In the genomic region with DNA sequence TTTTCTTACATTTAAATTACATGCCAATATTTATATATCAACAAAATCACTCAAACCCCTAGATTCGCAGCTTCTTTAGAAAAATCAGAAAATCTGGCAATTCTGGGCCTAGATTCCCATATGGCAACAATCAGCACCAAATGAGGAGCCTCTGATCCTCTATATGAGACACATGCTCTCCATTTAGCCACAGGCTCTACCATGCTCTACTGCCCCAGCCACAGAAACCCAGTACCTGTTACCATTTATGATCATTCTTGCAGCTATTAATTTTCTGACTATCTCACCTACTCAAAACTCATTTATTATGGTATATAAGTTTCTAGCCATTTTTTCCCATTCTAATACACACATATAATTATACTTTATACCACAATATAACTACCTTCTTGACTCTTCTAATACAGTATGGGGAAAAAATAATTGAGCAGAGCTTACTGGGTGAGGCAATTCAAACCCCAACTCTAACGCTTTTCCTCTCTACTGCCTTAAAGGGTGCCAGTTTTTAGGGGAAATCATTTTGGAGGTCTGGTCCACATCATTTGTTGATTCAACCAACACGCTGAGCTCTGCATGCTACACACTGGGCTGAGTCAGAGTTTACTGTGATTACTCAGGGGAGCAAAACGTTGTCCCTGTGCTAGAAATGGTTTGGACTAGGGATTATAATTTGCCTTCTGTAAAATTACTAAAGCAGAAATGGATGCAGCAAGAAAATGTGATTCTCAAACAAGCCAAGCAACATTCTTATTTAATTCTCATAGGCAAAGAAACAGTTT, we compare ENCODE assay signal across 9 cellular contexts. TPM values are rescaled to one million over a fixed set of nuclear protein-coding genes. Genes with fewer than 3 reads are reported as not detected.
DNase-seq lines count a peak whose midpoint lies in the region; ATAC-seq, FAIRE-seq and TF ChIP-seq lines count a peak whose summit lies in the region.
"Had no signal": no experiment of that assay in that cellular context is flagged by ENCODE, and none has a peak within 500 bp of the region (broad histone marks: within the 10 kb centered on the region; RNA-seq: fewer than 3 reads in every experiment).

No MANE protein-coding gene starts in this region.

- peak overlapping the region; percentile 19 for H3K4me3 Mint-ChIP-seq in type B pancreatic cell

- CTCF ChIA-PET in HEK293 (lab: Yijun Ruan, JAX), result interaction anchor here (0.6 to 2.9 kb wide), 3 partner anchors 9 to 36 kb away, joined by 3 to 9 read pairs (median 8); no protein-coding TSS in a partner anchor

- H3K27ac Mint-ChIP-seq in type B pancreatic cell, result peak overlapping the region; percentile 40
- no peak overlapping the region for H3K27ac Mint-ChIP-seq in activated naive CD4-positive, alpha-beta T cell treated with anti-CD3 and anti-CD28 coated beads, Interleukin-2, amount 50 U/mL, for 72 hours

- H3K27me3 Mint-ChIP-seq in type B pancreatic cell, result no peaks in the 10 kb centered on the region

- H3K27ac ChIP-seq in HEK293 (ENCODE audit: extremely low read depth, low read depth, low read length), result no peak overlapping the region
- peak overlapping the region; percentile 47 for H3K27ac ChIP-seq in keratinocyte (ENCODE audit: control insufficient read depth, insufficient read depth, low read length)
- H3K27ac ChIP-seq in substantia nigra (ENCODE audit: low read depth, low read length, poor library complexity, severe bottlenecking), result no peak overlapping the region

- H3K9me1 ChIP-seq in keratinocyte (ENCODE audit: control insufficient read depth, extremely low read depth, insufficient read depth, low read length), result peaks cover 4% of the 10 kb centered on the region

- POLR2A ChIA-PET in HEK293 (lab: Yijun Ruan, JAX), result no interaction called here

- FAIRE-seq in keratinocyte (lab: Jason Lieb, UNC), result peak; percentile 74

- H2AFZ ChIP-seq in keratinocyte (ENCODE audit: control insufficient read depth, low read length), result no peak overlapping the region

- H3K9me3 ChIP-seq in HEK293 (ENCODE audit: control insufficient read depth, insufficient read depth, low read depth, low read length), result no peaks in the 10 kb centered on the region
- no peaks in the 10 kb centered on the region for H3K9me3 ChIP-seq in keratinocyte (ENCODE audit: control insufficient read depth, low read depth, low read length)

- peaks cover 23% of the 10 kb centered on the region for H3K36me3 Mint-ChIP-seq in type B pancreatic cell
- H3K36me3 Mint-ChIP-seq in activated naive CD4-positive, alpha-beta T cell treated with anti-CD3 and anti-CD28 coated beads, Interleukin-2, amount 50 U/mL, for 72 hours, result no peaks in the 10 kb centered on the region

- peak; percentile 59 for DNase-seq in astrocyte of the hippocampus (ENCODE audit: low read depth, low spot score)
- DNase-seq in keratinocyte (ENCODE audit: low read depth, low spot score), result no peak
- no peak for DNase-seq in type B pancreatic cell (ENCODE audit: extremely low spot score, unreplicated experiment)
- no peak for DNase-seq in activated naive CD4-positive, alpha-beta T cell treated with anti-CD3 and anti-CD28 coated beads, Interleukin-2, amount 50 U/mL, for 72 hours (ENCODE audit: low spot score in 2 of 2)
- DNase-seq in globus pallidus (ENCODE audit: low spot score), result no peak
- DNase-seq in NCI-H2107 (lab: John Stamatoyannopoulos, UW), result no peak
- DNase-seq in substantia nigra (lab: John Stamatoyannopoulos, UW), result no peak
- DNase-seq: activated CD4-positive, alpha-beta T cell treated with anti-CD3 and anti-CD28 coated beads, Interleukin-2, amount 50 U/mL, for 1 hour had no signal

- TF ChIP-seq CTCF in HEK293 (tag by site-specific recombination; IDR thresholded peaks at IDR 0.05) (no peak), keratinocyte (optimal IDR thresholded peaks at IDR 0.05 in 1 of 3, IDR thresholded peaks at IDR 0.05 in 1 of 3, conservative IDR thresholded peaks at IDR 0.05 in 1 of 3; ENCODE audit: extremely low read depth in 1 of 3, insufficient read depth in 2 of 3, low read length in 3 of 3) (no peak), type B pancreatic cell (conservative IDR thresholded peaks at IDR 0.05) (no peak)

- H3K4me1 Mint-ChIP-seq in type B pancreatic cell (ENCODE audit: unreplicated experiment), result peaks cover 40% of the 10 kb centered on the region

- peak overlapping the region; percentile 3 for H3K4me2 ChIP-seq in keratinocyte (ENCODE audit: control insufficient read depth, extremely low read depth, insufficient read depth, low read depth, low read length)

- H3K36me3 ChIP-seq in HEK293 (ENCODE audit: control insufficient read depth in 2 of 2, insufficient read depth in 1 of 2, low read length in 2 of 2) (no peaks in the 10 kb centered on the region), keratinocyte (ENCODE audit: control insufficient read depth in 2 of 2, extremely low read depth in 1 of 2, insufficient read depth in 2 of 2, low read length in 2 of 2) (peaks cover 3 to 8% of the 10 kb centered on the region in 2 experiments)

- no peak overlapping the region for H3K9ac ChIP-seq in keratinocyte (ENCODE audit: control insufficient read depth, extremely low read depth, insufficient read depth, low read length)

- dilution Hi-C loops in keratinocyte (cut with MboI; ENCODE audit: extremely low pct_ligation_motif_present, low sequenced_read_pairs), result no loop called here

- peaks cover 88% of the 10 kb centered on the region for H3K79me2 ChIP-seq in keratinocyte (ENCODE audit: control insufficient read depth, insufficient read depth, low read length)

- no peaks in the 10 kb centered on the region for H3K9me3 Mint-ChIP-seq in type B pancreatic cell
- H3K9me3 Mint-ChIP-seq in activated naive CD4-positive, alpha-beta T cell treated with anti-CD3 and anti-CD28 coated beads, Interleukin-2, amount 50 U/mL, for 72 hours, result no peaks in the 10 kb centered on the region

- H3K4me1 ChIP-seq in HEK293 (ENCODE audit: control insufficient read depth, insufficient read depth, low read length) (peaks cover 4% of the 10 kb centered on the region; the same call in 1 of the 2 replicates), keratinocyte (ENCODE audit: control insufficient read depth, extremely low read depth, insufficient read depth, low read length) (peaks cover 78% of the 10 kb centered on the region)

- no peaks in the 10 kb centered on the region for H3K27me3 ChIP-seq in keratinocyte (ENCODE audit: control insufficient read depth, extremely low read depth, insufficient read depth, low read length)

- H4K20me1 ChIP-seq in keratinocyte (ENCODE audit: control insufficient read depth, extremely low read depth, insufficient read depth, low read length), result peaks cover 3% of the 10 kb centered on the region

- no peak overlapping the region for H3K4me3 ChIP-seq in HEK293 (ENCODE audit: low read depth, low read length)
- H3K4me3 ChIP-seq in keratinocyte (ENCODE audit: control insufficient read depth in 2 of 3, extremely low read depth in 1 of 3, insufficient read depth in 2 of 3, low read depth in 1 of 3, low read length in 3 of 3), result no peak overlapping the region

- no peak for ATAC-seq in activated naive CD4-positive, alpha-beta T cell treated with anti-CD3 and anti-CD28 coated beads, Interleukin-2, amount 50 U/mL, for 72 hours

TF ChIP-seq in HEK293, 187 proteins besides CTCF, POLR2A, EP300 and RAD21 (continues in another document):
- TF ChIP-seq PRDM10 (tag by site-specific recombination; IDR thresholded peaks at IDR 0.05) (peak; percentile 84), ZNF473 (tag by site-specific recombination; IDR thresholded peaks at IDR 0.05) (no peak), ELK4 (IDR thresholded peaks at IDR 0.05; ENCODE audit: borderline replicate concordance, low read depth, low read length) (no peak)

RNA-seq across cellular contexts. Expression of gene PDLIM1, which starts 11.6 kb away (rescaled TPM):
- 200 to 450 TPM (median 298 TPM) in 3 replicates for polyA plus RNA-seq in keratinocyte
- polyA plus RNA-seq in keratinocyte (2011; ENCODE audit: low read depth), result 152 TPM
- 550 and 564 TPM in 2 replicates for polyA plus RNA-seq in keratinocyte (2011; cell fraction: cytosol; rRNA removed)
- polyA plus RNA-seq in keratinocyte (2011; cell fraction: nucleus; rRNA removed), result 299 and 342 TPM in 2 replicates
- 367 and 421 TPM in 2 replicates for polyA plus RNA-seq in keratinocyte (2012; ENCODE audit: low replicate concordance)
- polyA minus RNA-seq in keratinocyte, result 372 to 462 TPM (median 381 TPM) in 3 replicates
- polyA minus RNA-seq in keratinocyte (2011; cell fraction: cytosol; rRNA and poly(A)+ RNA removed), result 329 TPM
- 92.1 and 192 TPM in 2 replicates for polyA minus RNA-seq in keratinocyte (2011; cell fraction: nucleus; rRNA and poly(A)+ RNA removed)
- 171 and 347 TPM in 2 replicates for total RNA-seq in type B pancreatic cell (ENCODE audit: low replicate concordance)
- 1 to 10 TPM in 1 of 2 donors, not detected in 1; 4.2 TPM for total RNA-seq in activated naive CD4-positive, alpha-beta T cell treated with anti-CD3 and anti-CD28 coated beads, Interleukin-2, amount 50 U/mL, for 72 hours

Comparison
In these comparisons a context has a peak if more than half of its experiments do, and no peak if none do; other contexts are left out.
1. RNA of gene PDLIM1, which starts 11.6 kb away (total RNA-seq): 171 to 347 TPM in type B pancreatic cell; 4.2 TPM in activated naive CD4-positive, alpha-beta T cell treated with anti-CD3 and anti-CD28 coated beads, Interleukin-2, amount 50 U/mL, for 72 hours; every median in the first group is over 10 times any median in the second.